Comparison of ENCODE assay signal across 8 cellular contexts in the genomic region with DNA sequence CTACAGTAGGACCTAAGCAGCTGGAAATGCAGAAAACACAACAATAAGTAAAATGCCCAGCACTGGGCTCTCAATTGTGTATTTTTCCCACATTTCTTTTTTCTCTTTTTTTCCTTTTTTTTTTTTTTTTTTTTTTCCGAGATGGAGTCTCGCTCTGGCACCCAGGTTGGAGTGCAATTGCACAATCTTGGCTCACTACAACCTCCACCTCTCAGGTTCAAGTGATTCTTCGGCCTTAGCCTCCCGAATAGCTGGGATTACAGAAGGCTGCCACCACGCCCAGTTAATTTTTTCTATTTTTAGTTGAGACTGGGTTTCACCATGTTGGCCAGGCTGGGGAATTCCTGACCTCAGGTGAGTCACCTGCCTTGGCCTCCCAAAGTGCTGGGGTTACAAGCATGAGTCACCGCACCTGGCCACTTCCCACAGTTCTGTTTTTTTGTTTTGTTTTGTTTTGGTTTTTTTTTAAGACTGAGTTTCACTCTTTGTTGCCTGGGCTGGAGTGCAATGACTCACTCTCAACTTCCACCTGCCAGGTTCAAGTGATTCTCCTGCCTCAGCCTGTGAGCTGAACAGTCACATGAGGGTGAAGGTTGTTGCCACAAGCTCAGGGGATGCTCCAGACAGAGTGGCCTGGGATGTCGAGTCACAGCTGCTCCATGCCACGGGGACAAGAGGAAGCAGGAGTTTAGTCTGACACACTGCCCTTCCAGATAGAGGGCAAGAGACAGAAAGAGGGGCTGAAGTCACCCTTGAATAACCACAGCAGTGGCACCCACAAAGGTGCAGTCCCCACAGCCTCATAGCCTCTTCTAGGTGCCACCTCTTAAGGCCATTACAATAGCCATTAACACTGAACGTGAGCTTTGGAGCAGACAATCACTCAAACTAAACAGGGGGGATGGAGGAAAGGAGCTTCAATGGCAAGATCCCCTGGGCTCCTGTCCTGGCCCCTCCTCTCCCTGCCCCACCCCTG. TPM values are rescaled to one million over a fixed set of nuclear protein-coding genes. Genes with fewer than 3 reads are reported as not detected.
DNase-seq lines count a peak whose midpoint lies in the region; ATAC-seq and TF ChIP-seq lines count a peak whose summit lies in the region.
"Not testable (repeated sequence)": the region's sequence is repeated elsewhere in the genome, so short reads cannot be mapped to it uniquely, and the experiment has no call there.

No MANE protein-coding gene starts in this region.

- DNase-seq in DMS79 (lab: John Stamatoyannopoulos, UW) = peak; percentile 74
- peak; percentile 85 for DNase-seq in NCI-H2107 treated with DMSO at 0.1 percent for 48 hours (lab: John Stamatoyannopoulos, UW; ENCODE audit: unreplicated experiment)
- DNase-seq in activated CD4-positive, alpha-beta T cell treated with anti-CD3 and anti-CD28 coated beads for 24 hours (ENCODE audit: low read depth in 2 of 2) = peak; percentile 70 to 74
- DNase-seq in activated naive CD8-positive, alpha-beta T cell treated with anti-CD3 and anti-CD28 coated beads, Interleukin-2, amount 10 ng/mL, durations not matched to agents 7 days and 5 days = peak; percentile 71
- peak in 2 of 3 donors; percentile 45 to 54 for DNase-seq in right lobe of liver
- peak; percentile 77 to 78 for DNase-seq in stimulated activated CD8-positive, alpha-beta memory T cell treated with anti-CD3 and anti-CD28 coated beads, Interleukin-15, amount 100 ng/mL, for 48 hours (ENCODE audit: low read depth in 2 of 2)

- H3K4me3 ChIP-seq in right lobe of liver = not testable (repeated sequence)

- H3K4me1 Mint-ChIP-seq in activated naive CD8-positive, alpha-beta T cell treated with anti-CD3 and anti-CD28 coated beads, Interleukin-2, amount 10 ng/mL, durations not matched to agents 7 days and 5 days = peaks cover 50% of the 10 kb centered on the region

- H3K4me1 ChIP-seq in right lobe of liver = not testable (repeated sequence)

- H3K27ac ChIP-seq in right lobe of liver = not testable (repeated sequence)

- H3K4me3 Mint-ChIP-seq in activated naive CD8-positive, alpha-beta T cell treated with anti-CD3 and anti-CD28 coated beads, Interleukin-2, amount 10 ng/mL, durations not matched to agents 7 days and 5 days = peak overlapping the region; percentile 49

- H3K36me3 ChIP-seq in right lobe of liver = not testable (repeated sequence)

- not testable (repeated sequence) for H3K27me3 Mint-ChIP-seq in activated naive CD8-positive, alpha-beta T cell treated with anti-CD3 and anti-CD28 coated beads, Interleukin-2, amount 10 ng/mL, durations not matched to agents 7 days and 5 days

- not testable (repeated sequence) for H3K27me3 ChIP-seq in right lobe of liver

- not testable (repeated sequence) for TF ChIP-seq CTCF in right lobe of liver (IDR thresholded peaks at IDR 0.05)

- H3K9me3 Mint-ChIP-seq in activated naive CD8-positive, alpha-beta T cell treated with anti-CD3 and anti-CD28 coated beads, Interleukin-2, amount 10 ng/mL, durations not matched to agents 7 days and 5 days = not testable (repeated sequence)

- H3K9me3 ChIP-seq in right lobe of liver = not testable (repeated sequence)

- POLR2A ChIA-PET in activated naive CD8-positive, alpha-beta T cell treated with anti-CD3 and anti-CD28 coated beads, Interleukin-2, amount 10 ng/mL, durations not matched to agents 7 days and 5 days (lab: Charles Lee) = interaction anchor here (0.7 to 2.3 kb wide), 9 partner anchors 18 to 246 kb away, joined by 3 to 8 read pairs (median 5); no protein-coding TSS in a partner anchor

- peak; percentile 65 for ATAC-seq in GM21381 (IDR thresholded peaks at IDR 0.05; ENCODE audit: unreplicated experiment)
- ATAC-seq in HG03135 (IDR thresholded peaks at IDR 0.05; ENCODE audit: unreplicated experiment) = peak; percentile 57
- ATAC-seq in activated naive CD8-positive, alpha-beta T cell treated with anti-CD3 and anti-CD28 coated beads, Interleukin-2, amount 10 ng/mL, durations not matched to agents 7 days and 5 days (ENCODE audit: low read depth) = peak; percentile 64
- ATAC-seq in right lobe of liver = peak in 2 of 4 donors; percentile 26 to 66

- WGBS in right lobe of liver (ENCODE audit: insufficient coverage, low coverage, low lambda C conversion rate, missing lambda C conversion rate) = 29% methylated on average over 7 of the region's 9 CpGs

- not testable (repeated sequence) for H3K36me3 Mint-ChIP-seq in activated naive CD8-positive, alpha-beta T cell treated with anti-CD3 and anti-CD28 coated beads, Interleukin-2, amount 10 ng/mL, durations not matched to agents 7 days and 5 days

- H3K27ac Mint-ChIP-seq in activated naive CD8-positive, alpha-beta T cell treated with anti-CD3 and anti-CD28 coated beads, Interleukin-2, amount 10 ng/mL, durations not matched to agents 7 days and 5 days = peak overlapping the region; percentile 78

- not testable (repeated sequence) for TF ChIP-seq POLR2A in right lobe of liver (IDR thresholded peaks at IDR 0.05)

- intact Hi-C loops in right lobe of liver (cut with DNase I) = not testable (repeated sequence)

RNA-seq across cellular contexts. Expression of a gene that starts 2.9 kb away (rescaled TPM):
- 1 to 10 TPM; 7.1 to 7.2 TPM for total RNA-seq in activated naive CD8-positive, alpha-beta T cell treated with anti-CD3 and anti-CD28 coated beads, Interleukin-2, amount 10 ng/mL, durations not matched to agents 7 days and 5 days
- 1 to 10 TPM in 4 of 6 experiments, under 1 TPM in 2; 0.61 to 1.6 (median 1.1) TPM for total RNA-seq in right lobe of liver

RNA-seq across cellular contexts. Expression of a gene that starts 27.7 kb away (rescaled TPM):
- total RNA-seq in activated naive CD8-positive, alpha-beta T cell treated with anti-CD3 and anti-CD28 coated beads, Interleukin-2, amount 10 ng/mL, durations not matched to agents 7 days and 5 days = not detected
- 1 to 10 TPM in 3 of 6 experiments, under 1 TPM in 3; 0.73 to 2.8 (median 1.1) TPM for total RNA-seq in right lobe of liver

RNA-seq across cellular contexts. Expression of a gene that starts 29.0 kb away (rescaled TPM):
- total RNA-seq in activated naive CD8-positive, alpha-beta T cell treated with anti-CD3 and anti-CD28 coated beads, Interleukin-2, amount 10 ng/mL, durations not matched to agents 7 days and 5 days = 100 to 1,000 TPM; 120 to 124 TPM
- 1 to 10 TPM; 1.0 to 3.8 (median 2.1) TPM for total RNA-seq in right lobe of liver

RNA-seq across cellular contexts. Expression of a gene that starts 35.9 kb away (rescaled TPM):
- total RNA-seq in activated naive CD8-positive, alpha-beta T cell treated with anti-CD3 and anti-CD28 coated beads, Interleukin-2, amount 10 ng/mL, durations not matched to agents 7 days and 5 days = 10 to 100 TPM; 46.8 to 47.4 TPM
- 1 to 10 TPM in 1 of 6 experiments, under 1 TPM in 5; 0.35 to 1.0 (median 0.61) TPM for total RNA-seq in right lobe of liver

RNA-seq across cellular contexts. Expression of a gene that starts 55.6 kb away (rescaled TPM):
- 10 to 100 TPM; 41.4 to 45.1 TPM for total RNA-seq in activated naive CD8-positive, alpha-beta T cell treated with anti-CD3 and anti-CD28 coated beads, Interleukin-2, amount 10 ng/mL, durations not matched to agents 7 days and 5 days
- total RNA-seq in right lobe of liver = 1 to 10 TPM; 2.0 to 6.6 (median 4.5) TPM

Comparison
In these comparisons a context has a peak if more than half of its experiments do, and no peak if none do; other contexts are left out.
1. RNA of a gene that starts 29.0 kb away (total RNA-seq): 120 to 124 TPM in activated naive CD8-positive, alpha-beta T cell treated with anti-CD3 and anti-CD28 coated beads, Interleukin-2, amount 10 ng/mL, durations not matched to agents 7 days and 5 days; 1.0 to 3.8 TPM in right lobe of liver; every median in the first group is over 10 times any median in the second.
2. Peak in every context shown above with its lines, with median percentiles within 50 percentile points of each other: DNase-seq.